Comparison of ENCODE assay signal across 8 cellular contexts in the genomic region with DNA sequence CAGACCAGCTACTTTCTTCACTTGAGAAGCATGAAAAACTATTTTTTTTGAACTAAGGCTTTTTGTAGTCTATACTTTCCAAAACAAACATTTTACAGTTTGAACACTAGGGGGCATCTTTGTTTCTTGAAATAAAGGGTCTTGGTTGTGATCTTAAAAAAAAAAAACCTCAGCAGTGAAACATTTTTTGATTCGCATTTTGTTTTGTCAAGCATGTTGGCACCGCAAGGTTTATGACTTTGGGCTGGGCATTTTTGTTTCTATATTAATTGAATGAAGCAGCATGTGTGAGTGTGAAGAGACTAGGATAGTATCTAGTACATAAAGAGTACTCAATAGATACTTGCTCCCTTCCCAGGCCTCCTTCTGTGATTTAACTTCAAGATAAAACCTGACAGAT. TPM values are rescaled to one million over a fixed set of nuclear protein-coding genes. Genes with fewer than 3 reads are reported as not detected.
DNase-seq lines count a peak whose midpoint lies in the region; ATAC-seq, FAIRE-seq and TF ChIP-seq lines count a peak whose summit lies in the region.

No MANE protein-coding gene starts in this region.

- H3K9me3 Mint-ChIP-seq in activated T-helper 1 cell treated with anti-CD3 and anti-CD28 coated beads, Interleukin-12 subunit alpha, Interleukin-12 subunit beta, Interleukin-2, Interleukin-4 antibody, amounts not matched to agents 30 ng/mL and 10 ng/mL and 1 ng/mL, durations not matched to agents 14 hours and 24 hours and 36 hours: no peaks in the 10 kb centered on the region

- peak; percentile 59 for DNase-seq in GM20000 (ENCODE audit: low spot score)
- peak; percentile 61 for DNase-seq in NCI-H460 (ENCODE audit: extremely low read depth, low read depth)
- DNase-seq in body of pancreas: no peak
- no peak for DNase-seq in left colon
- peak; percentile 17 for DNase-seq in urothelium cell line (ENCODE audit: low spot score)
- DNase-seq in activated T-helper 1 cell treated with anti-CD3 and anti-CD28 coated beads, Interleukin-12 subunit alpha, Interleukin-12 subunit beta, Interleukin-2, Interleukin-4 antibody, amounts not matched to agents 30 ng/mL and 10 ng/mL and 1 ng/mL, durations not matched to agents 14 hours and 24 hours and 36 hours (ENCODE audit: low spot score): no peak

- H3K4me1 ChIP-seq in body of pancreas: peaks cover 10% of the 10 kb centered on the region

- intact Hi-C loops in body of pancreas (cut with DNase I): no loop called here
- intact Hi-C loops in left colon (cut with DNase I, micrococcal nuclease): loop anchor here in 1 of 2 donors (5.0 kb wide), 1 partner anchor 742 kb away; no protein-coding TSS in a partner anchor
- intact Hi-C loops in activated T-helper 1 cell treated with anti-CD3 and anti-CD28 coated beads, Interleukin-12 subunit alpha, Interleukin-12 subunit beta, Interleukin-2, Interleukin-4 antibody, amounts not matched to agents 30 ng/mL and 10 ng/mL and 1 ng/mL, durations not matched to agents 14 hours and 24 hours and 36 hours (cut with micrococcal nuclease): loop anchor here (1.0 to 10.0 kb wide), 8 partner anchors 209 to 1649 kb away; a partner anchor contains a TSS

- H3K4me1 Mint-ChIP-seq in activated T-helper 1 cell treated with anti-CD3 and anti-CD28 coated beads, Interleukin-12 subunit alpha, Interleukin-12 subunit beta, Interleukin-2, Interleukin-4 antibody, amounts not matched to agents 30 ng/mL and 10 ng/mL and 1 ng/mL, durations not matched to agents 14 hours and 24 hours and 36 hours (ENCODE audit: low read depth): peaks cover 34% of the 10 kb centered on the region

- no peak for TF ChIP-seq POLR2A in body of pancreas (IDR thresholded peaks at IDR 0.05)

- no peak overlapping the region for H3K4me3 ChIP-seq in body of pancreas

- no peaks in the 10 kb centered on the region for H3K36me3 Mint-ChIP-seq in activated T-helper 1 cell treated with anti-CD3 and anti-CD28 coated beads, Interleukin-12 subunit alpha, Interleukin-12 subunit beta, Interleukin-2, Interleukin-4 antibody, amounts not matched to agents 30 ng/mL and 10 ng/mL and 1 ng/mL, durations not matched to agents 14 hours and 24 hours and 36 hours (ENCODE audit: low read depth)

- no peaks in the 10 kb centered on the region for H3K27me3 Mint-ChIP-seq in activated T-helper 1 cell treated with anti-CD3 and anti-CD28 coated beads, Interleukin-12 subunit alpha, Interleukin-12 subunit beta, Interleukin-2, Interleukin-4 antibody, amounts not matched to agents 30 ng/mL and 10 ng/mL and 1 ng/mL, durations not matched to agents 14 hours and 24 hours and 36 hours (ENCODE audit: insufficient read depth)

- H3K27ac Mint-ChIP-seq in activated T-helper 1 cell treated with anti-CD3 and anti-CD28 coated beads, Interleukin-12 subunit alpha, Interleukin-12 subunit beta, Interleukin-2, Interleukin-4 antibody, amounts not matched to agents 30 ng/mL and 10 ng/mL and 1 ng/mL, durations not matched to agents 14 hours and 24 hours and 36 hours: no peak overlapping the region

- H3K27ac ChIP-seq in C4-2B (no peak overlapping the region), body of pancreas (no peak overlapping the region)

- no peak for FAIRE-seq in urothelium cell line (lab: Jason Lieb, UNC)

- H3K4me3 Mint-ChIP-seq in activated T-helper 1 cell treated with anti-CD3 and anti-CD28 coated beads, Interleukin-12 subunit alpha, Interleukin-12 subunit beta, Interleukin-2, Interleukin-4 antibody, amounts not matched to agents 30 ng/mL and 10 ng/mL and 1 ng/mL, durations not matched to agents 14 hours and 24 hours and 36 hours: no peak overlapping the region

- H3K36me3 ChIP-seq in body of pancreas (replicated peaks in 1 of 2; ENCODE audit: insufficient read depth in 1 of 2, low read depth in 2 of 2): no peaks in the 10 kb centered on the region

- peak; percentile 77 for TF ChIP-seq CTCF in C4-2B (conservative IDR thresholded peaks at IDR 0.05)
- TF ChIP-seq CTCF in GM20000 (IDR thresholded peaks at IDR 0.05; ENCODE audit: extremely low read depth, missing control alignments): no peak
- peak; percentile 34 to 69 (median 54) for TF ChIP-seq CTCF in body of pancreas (IDR thresholded peaks at IDR 0.05)

- ATAC-seq in body of pancreas (peak; percentile 56), left colon (peak; percentile 45), GM21786 (IDR thresholded peaks at IDR 0.05; ENCODE audit: unreplicated experiment) (no peak)

- no peaks in the 10 kb centered on the region for H3K9me3 ChIP-seq in body of pancreas

- H3K27me3 ChIP-seq in body of pancreas: no peaks in the 10 kb centered on the region

- WGBS in body of pancreas, 2 donors: 1 to 3% methylated on average over 2 of the region's 2 CpGs

RNA-seq across cellular contexts. Expression of a gene that starts 31.6 kb away (rescaled TPM):
- not detected in 2 replicates for total RNA-seq in NCI-H460 (2014; rRNA removed; shearing (Covaris generic))
- polyA plus RNA-seq in NCI-H460 (2014; cell fraction: nucleus; rRNA removed): not detected in 2 replicates
- total RNA-seq in body of pancreas (not detected), left colon (not detected)
- total RNA-seq in activated T-helper 1 cell treated with anti-CD3 and anti-CD28 coated beads, Interleukin-12 subunit alpha, Interleukin-12 subunit beta, Interleukin-2, Interleukin-4 antibody, amounts not matched to agents 30 ng/mL and 10 ng/mL and 1 ng/mL, durations not matched to agents 14 hours and 24 hours and 36 hours: not detected in 2 replicates

Comparison
In these comparisons a context has a peak if more than half of its experiments do, and no peak if none do; other contexts are left out.
1. DNase-seq: peak in GM20000 (single experiment), NCI-H460 (single experiment) and urothelium cell line (single experiment); none in body of pancreas (0 of 4), left colon (0 of 2) and activated T-helper 1 cell treated with anti-CD3 and anti-CD28 coated beads, Interleukin-12 subunit alpha, Interleukin-12 subunit beta, Interleukin-2, Interleukin-4 antibody, amounts not matched to agents 30 ng/mL and 10 ng/mL and 1 ng/mL, durations not matched to agents 14 hours and 24 hours and 36 hours (single experiment).